29 cellular contexts compared by ENCODE assay signal in genomic region chr14:95855606-95856005, GRCh38.
A peak's percentile ranks its signal among the peaks of the same experiment; 100 is the strongest.
DNase-seq lines count a peak whose midpoint lies in the region; TF ChIP-seq lines count a peak whose summit lies in the region.
"Had no signal": no experiment of that assay in that cellular context is flagged by ENCODE, and none has a peak within 500 bp of the region (broad histone marks: within the 10 kb centered on the region; RNA-seq: fewer than 3 reads in every experiment).

No MANE protein-coding gene starts in this region.

- DNase-seq in islet precursor cell (peak; percentile 8), amygdala (lab: John Stamatoyannopoulos, UW) (no peak), T1000 (lab: John Stamatoyannopoulos, UW) (no peak)
- DNase-seq: 8988T; ACHN; AML-193; BE2C; C1 segment of cervical spinal cord; Caco-2; Calu3; CD4-positive, alpha-beta memory T cell; CD4-positive, alpha-beta T cell; CD4-positive, CD25-positive, alpha-beta regulatory T cell; CD8-positive, alpha-beta memory T cell; CD8-positive, alpha-beta T cell; COR-L47; DMS 273 treated with DMSO at 0.1 percent for 48 hours; DMS153; DMS53; DMS79; DMS79 treated with DMSO at 0.1 percent for 48 hours; DND-41; EL had no signal

- H2AFZ ChIP-seq in parathyroid adenoma = peak overlapping the region; percentile 65

- H3K4me2 ChIP-seq in parathyroid adenoma (ENCODE audit: low read length) = no peak overlapping the region
- H3K4me2 ChIP-seq: A549; BLaER1; BLaER1 treated with 17β-estradiol and CSF1 and Interleukin-3, amounts not matched to agents 10 nM and 100 nM had no signal

- peaks cover 35% of the 10 kb centered on the region for H3K4me1 ChIP-seq in parathyroid adenoma
- H3K4me1 ChIP-seq: A549, BE2C, Caco-2 had no signal

- H3K36me3 ChIP-seq in parathyroid adenoma (ENCODE audit: control insufficient read depth, insufficient read depth, low read length) = no peaks in the 10 kb centered on the region
- H3K36me3 ChIP-seq: BE2C; BLaER1; BLaER1 treated with 17β-estradiol and CSF1 and Interleukin-3, amounts not matched to agents 10 nM and 100 nM had no signal

- H3K9me3 ChIP-seq in parathyroid adenoma (ENCODE audit: control insufficient read depth, low read length) = no peaks in the 10 kb centered on the region
- H3K9me3 ChIP-seq: A549; BE2C; BLaER1; BLaER1 treated with 17β-estradiol and CSF1 and Interleukin-3, amounts not matched to agents 10 nM and 100 nM; Caco-2 had no signal

- H3K4me3 ChIP-seq in parathyroid adenoma (ENCODE audit: low read depth, low read length) = no peak overlapping the region
- H3K4me3 ChIP-seq: A549; BLaER1; BLaER1 treated with 17β-estradiol and CSF1 and Interleukin-3, amounts not matched to agents 10 nM and 100 nM had no signal

- H3K27me3 ChIP-seq in parathyroid adenoma (ENCODE audit: control insufficient read depth, insufficient read depth, low read length) = no peaks in the 10 kb centered on the region
- H3K27me3 ChIP-seq: BLaER1; BLaER1 treated with 17β-estradiol and CSF1 and Interleukin-3, amounts not matched to agents 10 nM and 100 nM had no signal

- H3K9ac ChIP-seq in parathyroid adenoma = no peak overlapping the region
- H3K9ac ChIP-seq: BLaER1; BLaER1 treated with 17β-estradiol and CSF1 and Interleukin-3, amounts not matched to agents 10 nM and 100 nM had no signal

- no peak for TF ChIP-seq CTCF in parathyroid adenoma (IDR thresholded peaks at IDR 0.05)

- H3K27ac ChIP-seq in parathyroid adenoma = no peak overlapping the region
- H3K27ac ChIP-seq: 22Rv1; A549; BLaER1; BLaER1 treated with 17β-estradiol and CSF1 and Interleukin-3, amounts not matched to agents 10 nM and 100 nM; C4-2B had no signal

- no peaks in the 10 kb centered on the region for H3K79me2 ChIP-seq in parathyroid adenoma
